Comparison of ENCODE assay signal across 8 cellular contexts in genomic region chr17:28370035-28370743, GRCh38. TPM values are rescaled to one million over a fixed set of nuclear protein-coding genes. Genes with fewer than 3 reads are reported as not detected.
DNase-seq lines count a peak whose midpoint lies in the region; ATAC-seq and TF ChIP-seq lines count a peak whose summit lies in the region.

TSS of gene VTN (minus strand) at chr17:28370307. CDS start at chr17:28370203, 104 bp downstream.

- H3K36me3 ChIP-seq in ES-I3 (ENCODE audit: insufficient read depth, low read length) (no peaks in the 10 kb centered on the region), breast epithelium (no peaks in the 10 kb centered on the region), right lobe of liver (peaks cover 0 to 27% (median 10%) of the 10 kb centered on the region in 4 donors), upper lobe of right lung (no peaks in the 10 kb centered on the region)

- TF ChIP-seq CTCF in breast epithelium (IDR thresholded peaks at IDR 0.05), result no peak
- TF ChIP-seq CTCF in right lobe of liver (IDR thresholded peaks at IDR 0.05), result peak in 1 of 4 donors; percentile 5
- no peak for TF ChIP-seq CTCF in upper lobe of right lung (IDR thresholded peaks at IDR 0.05)

- WGBS in right lobe of liver (ENCODE audit: insufficient coverage, low coverage, low lambda C conversion rate, missing lambda C conversion rate), result 4% methylated on average over 5 of the region's 8 CpGs

- peak within 1 kb of the TSS; percentile 13; the same call in 1 of the 2 replicates for H3K9ac ChIP-seq in ES-I3 (ENCODE audit: low read depth, low read length)

- TF ChIP-seq POLR2A in breast epithelium (IDR thresholded peaks at IDR 0.05) (no peak), right lobe of liver (IDR thresholded peaks at IDR 0.05) (peak; percentile 63)

- H3K27ac ChIP-seq in breast epithelium (peak within 1 kb of the TSS; percentile 34 to 78), right lobe of liver (peak within 1 kb of the TSS; percentile 70 to 92 (median 85)), upper lobe of right lung (peak within 1 kb of the TSS; percentile 42)

- no peaks in the 10 kb centered on the region for H3K9me3 ChIP-seq in ES-I3 (ENCODE audit: control insufficient read depth, insufficient read depth, low read length)
- H3K9me3 ChIP-seq in breast epithelium, result no peaks in the 10 kb centered on the region
- no peaks in the 10 kb centered on the region for H3K9me3 ChIP-seq in right lobe of liver
- no peaks in the 10 kb centered on the region for H3K9me3 ChIP-seq in upper lobe of right lung

- peaks cover 13% of the 10 kb centered on the region for H3K4me1 ChIP-seq in ES-I3 (ENCODE audit: insufficient read depth, low read length)
- H3K4me1 ChIP-seq in breast epithelium, result no peaks in the 10 kb centered on the region
- peaks cover 0 to 22% (median 2%) of the 10 kb centered on the region in 4 donors for H3K4me1 ChIP-seq in right lobe of liver
- peaks cover 28% of the 10 kb centered on the region for H3K4me1 ChIP-seq in upper lobe of right lung

- peak; percentile 26 for DNase-seq in NCI-H510A treated with DMSO at 0.1 percent for 48 hours (lab: John Stamatoyannopoulos, UW)
- DNase-seq in breast epithelium (ENCODE audit: low spot score in 2 of 2), result no peak
- DNase-seq in right lobe of liver, result peak; percentile 89 to 94 (median 93)
- DNase-seq in upper lobe of right lung, result peak; percentile 71
- DNase-seq in effector CD4-positive, alpha-beta T cell, result no peak
- no peak for DNase-seq in NCI-H2171 treated with DMSO at 0.1 percent for 48 hours (lab: John Stamatoyannopoulos, UW)

- ATAC-seq in right lobe of liver (peak; percentile 62 to 71 (median 65)), upper lobe of right lung (peak; percentile 58), HG03039 (IDR thresholded peaks at IDR 0.05; ENCODE audit: unreplicated experiment) (no peak)

- H3K27me3 ChIP-seq in breast epithelium, result no peaks in the 10 kb centered on the region
- no peaks in the 10 kb centered on the region for H3K27me3 ChIP-seq in right lobe of liver
- no peaks in the 10 kb centered on the region for H3K27me3 ChIP-seq in upper lobe of right lung

- intact Hi-C loops in breast epithelium (cut with DNase I; ENCODE audit: low total_unique reads) (no loop called here), right lobe of liver (cut with DNase I) (no loop called here), upper lobe of right lung (cut with DNase I) (loop anchor here (10.0 kb wide), 1 partner anchor 65 kb away; no protein-coding TSS in a partner anchor)

- H3K4me3 ChIP-seq in breast epithelium (peak within 1 kb of the TSS; percentile 49 to 85 (median 58)), right lobe of liver (peak within 1 kb of the TSS; percentile 63 to 92 (median 88)), upper lobe of right lung (peak within 1 kb of the TSS; percentile 58)

RNA-seq across cellular contexts. Expression of gene VTN, which starts in this region (rescaled TPM):
- total RNA-seq in breast epithelium (10 to 100 TPM in 1 of 3 donors, under 1 TPM in 2; 0.32 to 12.1 (median 0.98) TPM), right lobe of liver (1,000 to 10,000 TPM; 2,747 to 3,771 (median 3,031) TPM), upper lobe of right lung (1.3 TPM)

Comparison
In these comparisons a context has a peak if more than half of its experiments do, and no peak if none do; other contexts are left out.
1. RNA of gene VTN (total RNA-seq): 2,747 to 3,771 TPM in right lobe of liver; 1.3 TPM in upper lobe of right lung (single experiment) and 0.32 to 12.1 TPM in breast epithelium; every median in the first group is over 100 times any median in the second.
2. DNase-seq: peak in NCI-H510A treated with DMSO at 0.1 percent for 48 hours (single experiment), right lobe of liver (3 of 3) and upper lobe of right lung (single experiment); none in breast epithelium (0 of 2), effector CD4-positive, alpha-beta T cell (single experiment) and NCI-H2171 treated with DMSO at 0.1 percent for 48 hours (single experiment).
3. Peak in every context shown above with its lines, with median percentiles within 50 percentile points of each other: H3K27ac ChIP-seq and H3K4me3 ChIP-seq.